In genomic region chr11:118572914-118573550, GRCh38 we compare ENCODE assay signal across 8 cellular contexts. TPM values are rescaled to one million over a fixed set of nuclear protein-coding genes. Genes with fewer than 3 reads are reported as not detected.
DNase-seq lines count a peak whose midpoint lies in the region; ATAC-seq and TF ChIP-seq lines count a peak whose summit lies in the region.

No MANE protein-coding gene starts in this region.

- H4K20me1 ChIP-seq in SK-N-SH (ENCODE audit: insufficient read depth) (peaks cover 51% of the 10 kb centered on the region), mammary epithelial cell (ENCODE audit: insufficient read depth, low read length) (no peaks in the 10 kb centered on the region)

- H3K9me2 ChIP-seq in SK-N-SH = no peaks in the 10 kb centered on the region

- peaks cover 0 to 14% of the 10 kb centered on the region in 2 experiments for H3K36me3 ChIP-seq in SK-N-SH (replicated peaks in 1 of 2; ENCODE audit: control insufficient read depth in 1 of 2, insufficient read depth in 2 of 2, low read length in 1 of 2)
- peaks cover 1% of the 10 kb centered on the region for H3K36me3 ChIP-seq in mammary epithelial cell (ENCODE audit: insufficient read depth, low read length)

- peak in 4 of 6 experiments; percentile 20 to 58 (median 24) for DNase-seq in stimulated activated naive CD4-positive, alpha-beta T cell (lab: John Stamatoyannopoulos, UW)
- DNase-seq in stimulated activated naive CD4-positive, alpha-beta T cell treated with Interleukin-2 at 50 U/mL for 16 hours (lab: John Stamatoyannopoulos, UW) = no peak
- DNase-seq in SK-N-SH (peak; percentile 22), mammary epithelial cell (peak; percentile 59), kidney glomerular epithelial cell (lab: John Stamatoyannopoulos, UW) (peak; percentile 63), DMS153 treated with DMSO at 0.1 percent for 48 hours (lab: John Stamatoyannopoulos, UW; ENCODE audit: unreplicated experiment) (no peak)
- no peak for DNase-seq in stimulated activated naive CD8-positive, alpha-beta T cell treated with anti-CD3 and anti-CD28 coated beads, Interleukin-15, Interleukin-2, amounts not matched to agents 100 U/mL and 50 U/mL, for 24 hours

- WGBS in SK-N-SH (ENCODE audit: low lambda C conversion rate) = 6% methylated on average over 12 of the region's 12 CpGs
- 2% methylated on average over 12 of the region's 12 CpGs for WGBS in mammary epithelial cell (ENCODE audit: low coverage, missing lambda C conversion rate)

- BruUV-seq in mammary epithelial cell (replicated peaks; lab: Mats Ljungman, UMichigan) = TSS peak; percentile 75

- POLR2A ChIA-PET in SK-N-SH (lab: Yijun Ruan, JAX) = interaction anchor here (0.8 kb wide), 1 partner anchor 33 kb away, joined by 3 read pairs; no protein-coding TSS in a partner anchor

- H3K9me3 ChIP-seq in SK-N-SH (no peaks in the 10 kb centered on the region), mammary epithelial cell (replicated peaks; ENCODE audit: insufficient read depth, low read length) (no peaks in the 10 kb centered on the region)

- H3K4me1 ChIP-seq in SK-N-SH (ENCODE audit: control insufficient read depth in 1 of 2, insufficient read depth in 2 of 2, low read depth in 1 of 2, low read length in 1 of 2) = peaks cover 6 to 12% of the 10 kb centered on the region in 2 experiments; a peak in 3 of 4 replicates
- H3K4me1 ChIP-seq in mammary epithelial cell (ENCODE audit: insufficient read depth, low read length) = no peaks in the 10 kb centered on the region

- H3K9ac ChIP-seq in SK-N-SH (peak overlapping the region; percentile 100), mammary epithelial cell (ENCODE audit: insufficient read depth, low read length) (peak overlapping the region; percentile 83)

- H3K4me2 ChIP-seq in SK-N-SH (peak overlapping the region; percentile 77), mammary epithelial cell (ENCODE audit: insufficient read depth, low read depth, low read length) (peak overlapping the region; percentile 80)

- H3K27ac ChIP-seq in SK-N-SH (ENCODE audit: low read depth in 2 of 2, low read length in 1 of 2) (peak overlapping the region; percentile 93 to 97), mammary epithelial cell (ENCODE audit: insufficient read depth, low read depth, low read length) (peak overlapping the region; percentile 85)

- in situ Hi-C loops in mammary epithelial cell (cut with MboI; ENCODE audit: low sequenced_read_pairs in 2 of 2) = no loop called here

- no peak for TF ChIP-seq EP300 in SK-N-SH (IDR thresholded peaks at IDR 0.05; ENCODE audit: borderline replicate concordance in 1 of 2, low read depth in 1 of 2, low read length in 1 of 2)

- TF ChIP-seq CTCF in SK-N-SH (IDR thresholded peaks at IDR 0.05) (no peak), mammary epithelial cell (conservative IDR thresholded peaks at IDR 0.05 in 1 of 2, IDR thresholded peaks at IDR 0.05 in 1 of 2; ENCODE audit: extremely low read depth in 1 of 2, insufficient read depth in 1 of 2, low read depth in 1 of 2, low read length in 2 of 2) (no peak)

- no peaks in the 10 kb centered on the region for H3K27me3 ChIP-seq in SK-N-SH (ENCODE audit: insufficient read depth)
- no peaks in the 10 kb centered on the region for H3K27me3 ChIP-seq in mammary epithelial cell (ENCODE audit: insufficient read depth, low read length)

- H3K4me3 ChIP-seq in SK-N-SH (ENCODE audit: low read depth in 2 of 2, low read length in 1 of 2) (peak overlapping the region; percentile 85 to 92), mammary epithelial cell (replicated peaks in 1 of 3; ENCODE audit: insufficient read depth in 1 of 3, low read depth in 2 of 3, low read length in 3 of 3) (peak overlapping the region; percentile 77 to 100 (median 80))

- ATAC-seq in HG03064 (IDR thresholded peaks at IDR 0.05; ENCODE audit: low read depth, unreplicated experiment) = peak; percentile 17
- peak; percentile 86 for ATAC-seq in stimulated activated naive CD8-positive, alpha-beta T cell treated with anti-CD3 and anti-CD28 coated beads, Interleukin-15, Interleukin-2, amounts not matched to agents 100 U/mL and 50 U/mL, for 24 hours

- dilution Hi-C loops in mammary epithelial cell (cut with HindIII; ENCODE audit: low sequenced_read_pairs) = no loop called here

- H2AFZ ChIP-seq in SK-N-SH (ENCODE audit: low read depth) = peak overlapping the region; percentile 58; the same call in 1 of the 2 replicates
- H2AFZ ChIP-seq in mammary epithelial cell (ENCODE audit: low read depth, low read length) = peak overlapping the region; percentile 97

- TF ChIP-seq RAD21 in SK-N-SH (IDR thresholded peaks at IDR 0.05; ENCODE audit: low read length) = no peak

- CTCF ChIA-PET in SK-N-SH (lab: Yijun Ruan, JAX) = interaction anchor here (1.5 to 1.7 kb wide), 2 partner anchors 43 to 87 kb away, joined by 3 to 6 read pairs; no protein-coding TSS in a partner anchor
- CTCF ChIA-PET in mammary epithelial cell (lab: Charles Lee; ENCODE audit: low non-redundant PET) = no interaction called here

- H3K79me2 ChIP-seq in SK-N-SH (ENCODE audit: insufficient read depth) (peaks cover 64% of the 10 kb centered on the region), mammary epithelial cell (ENCODE audit: insufficient read depth, low read length) (peaks cover 57% of the 10 kb centered on the region)

- peaks cover under 1% of the 10 kb centered on the region for H3F3A ChIP-seq in SK-N-SH (replicated peaks; ENCODE audit: insufficient read depth)

- intact Hi-C loops in mammary epithelial cell (cut with micrococcal nuclease) = no loop called here

TF ChIP-seq in SK-N-SH, 30 proteins besides CTCF, POLR2A, EP300 and RAD21:
- TF ChIP-seq TCF12 (IDR thresholded peaks at IDR 0.05) (no peak), POLR2AphosphoS5 (IDR thresholded peaks at IDR 0.05; ENCODE audit: low read depth, low read length) (no peak), MXI1 (IDR thresholded peaks at IDR 0.05; ENCODE audit: low read depth, low read length) (no peak; the same call in 1 of the 2 replicates), MEF2A (IDR thresholded peaks at IDR 0.05; ENCODE audit: borderline replicate concordance, low read depth) (no peak), IRF3 (IDR thresholded peaks at IDR 0.05; ENCODE audit: low read depth, low read length) (no peak), GATA2 (CRISPR knock-in tag; IDR thresholded peaks at IDR 0.05) (no peak)

RNA-seq across cellular contexts. Expression of gene ARCN1, which starts 0.8 kb away (rescaled TPM):
- polyA plus RNA-seq in SK-N-SH (2012; rRNA removed) = 128 and 162 TPM in 2 replicates
- 169 and 180 TPM in 2 replicates for polyA plus RNA-seq in SK-N-SH (2012; cell fraction: cytosol; rRNA removed)
- polyA plus RNA-seq in SK-N-SH (2012; cell fraction: nucleus; rRNA removed) = 42.1 and 91.4 TPM in 2 replicates
- total RNA-seq in mammary epithelial cell = 100 to 1,000 TPM; 115 to 155 TPM
- 181 TPM for polyA plus RNA-seq in mammary epithelial cell
- 114 TPM for polyA minus RNA-seq in mammary epithelial cell

RNA-seq across cellular contexts. Expression of gene IFT46, which starts 7.3 kb away (rescaled TPM):
- polyA plus RNA-seq in SK-N-SH (2012; rRNA removed) = 23.4 and 30.8 TPM in 2 replicates
- 29.0 and 29.7 TPM in 2 replicates for polyA plus RNA-seq in SK-N-SH (2012; cell fraction: cytosol; rRNA removed)
- 25.3 and 30.0 TPM in 2 replicates for polyA plus RNA-seq in SK-N-SH (2012; cell fraction: nucleus; rRNA removed)
- total RNA-seq in mammary epithelial cell = 10 to 100 TPM; 21.6 to 24.3 TPM
- 27.1 TPM for polyA plus RNA-seq in mammary epithelial cell
- 35.2 TPM for polyA minus RNA-seq in mammary epithelial cell

RNA-seq across cellular contexts. Expression of gene PHLDB1, which starts 34.4 kb away (rescaled TPM):
- 89.4 and 104 TPM in 2 replicates for polyA plus RNA-seq in SK-N-SH (2012; rRNA removed)
- polyA plus RNA-seq in SK-N-SH (2012; cell fraction: cytosol; rRNA removed) = 37.8 and 52.6 TPM in 2 replicates
- polyA plus RNA-seq in SK-N-SH (2012; cell fraction: nucleus; rRNA removed) = 270 and 294 TPM in 2 replicates
- 100 to 1,000 TPM in 1 of 2 donors, 10 to 100 TPM in 1; 62.8 to 198 TPM for total RNA-seq in mammary epithelial cell
- 54.1 TPM for polyA plus RNA-seq in mammary epithelial cell
- polyA minus RNA-seq in mammary epithelial cell = 101 TPM

RNA-seq across cellular contexts. Expression of gene TMEM25, which starts 42.0 kb away (rescaled TPM):
- polyA plus RNA-seq in SK-N-SH (2012; rRNA removed) (30.0 and 31.0 TPM in 2 replicates), mammary epithelial cell (16.9 TPM)
- 14.4 and 22.3 TPM in 2 replicates for polyA plus RNA-seq in SK-N-SH (2012; cell fraction: cytosol; rRNA removed)
- 79.0 and 84.7 TPM in 2 replicates for polyA plus RNA-seq in SK-N-SH (2012; cell fraction: nucleus; rRNA removed)
- total RNA-seq in mammary epithelial cell = 10 to 100 TPM; 17.2 to 46.8 TPM
- polyA minus RNA-seq in mammary epithelial cell = 14.8 TPM

RNA-seq across cellular contexts. Expression of gene TTC36, which starts 45.8 kb away (rescaled TPM):
- polyA plus RNA-seq in SK-N-SH (2012; rRNA removed) = 0.18 and 0.29 TPM in 2 replicates
- 0.05 and 0.12 TPM in 2 replicates for polyA plus RNA-seq in SK-N-SH (2012; cell fraction: cytosol; rRNA removed)
- polyA plus RNA-seq in SK-N-SH (2012; cell fraction: nucleus; rRNA removed) = 1.0 and 1.9 TPM in 2 replicates
- 1 to 10 TPM in 1 of 2 donors, under 1 TPM in 1; 0.85 to 2.3 TPM for total RNA-seq in mammary epithelial cell
- polyA plus RNA-seq in mammary epithelial cell = not detected
- polyA minus RNA-seq in mammary epithelial cell = not detected

Comparison
In these comparisons a context has a peak if more than half of its experiments do, and no peak if none do; other contexts are left out.
1. DNase-seq: peak in stimulated activated naive CD4-positive, alpha-beta T cell (4 of 6), SK-N-SH (single experiment), mammary epithelial cell (single experiment) and kidney glomerular epithelial cell (single experiment); none in stimulated activated naive CD4-positive, alpha-beta T cell treated with Interleukin-2 at 50 U/mL for 16 hours (single experiment), stimulated activated naive CD8-positive, alpha-beta T cell treated with anti-CD3 and anti-CD28 coated beads, Interleukin-15, Interleukin-2, amounts not matched to agents 100 U/mL and 50 U/mL, for 24 hours (single experiment) and DMS153 treated with DMSO at 0.1 percent for 48 hours (single experiment).